ENCODE assay signal across 29 cellular contexts in genomic region chr14:97813556-97813955, GRCh38.
"Had no signal": no experiment of that assay in that cellular context is flagged by ENCODE, and none has a peak within 500 bp of the region (broad histone marks: within the 10 kb centered on the region; RNA-seq: fewer than 3 reads in every experiment).

No MANE protein-coding gene starts in this region.

- H3K27ac ChIP-seq: stomach, suprapubic skin, testis, thoracic aorta, thyroid gland, tibial artery, tibial nerve, transverse colon, upper lobe of left lung, upper lobe of right lung, uterus, vagina had no signal

- H3K36me3 Mint-ChIP-seq: stimulated activated effector memory CD8-positive, alpha-beta T cell treated with anti-CD3 and anti-CD28 coated beads, Interleukin-12 subunit alpha, Interleukin-12 subunit beta, amount 100 ng/mL, for 72 hours; stimulated activated memory B cell treated with anti-CD40 and anti-IgM and Interleukin-4, amounts not matched to agents 10 μg/mL and 1 μg/mL and 100 μg/mL, for 72 hours; stimulated activated naive B cell treated with anti-CD40 and anti-IgM and Interleukin-4, amounts not matched to agents 10 μg/mL and 1 μg/mL and 100 μg/mL, for 72 hours; type B pancreatic cell had no signal

- H3K4me1 ChIP-seq: stomach, suprapubic skin, testis, thyroid gland, tibial artery, tibial nerve, transverse colon, upper lobe of left lung, upper lobe of right lung, uterus, vagina had no signal

- H3K27ac Mint-ChIP-seq: stimulated activated effector memory CD8-positive, alpha-beta T cell treated with anti-CD3 and anti-CD28 coated beads, Interleukin-12 subunit alpha, Interleukin-12 subunit beta, amount 100 ng/mL, for 72 hours; stimulated activated memory B cell treated with anti-CD40 and anti-IgM and Interleukin-4, amounts not matched to agents 10 μg/mL and 1 μg/mL and 100 μg/mL, for 72 hours; stimulated activated naive B cell treated with anti-CD40 and anti-IgM and Interleukin-4, amounts not matched to agents 10 μg/mL and 1 μg/mL and 100 μg/mL, for 72 hours; stimulated activated naive CD8-positive, alpha-beta T cell treated with anti-CD3 and anti-CD28 coated beads, Interleukin-15, amount 100 ng/mL, for 72 hours; stimulated activated naive CD8-positive, alpha-beta T cell treated with anti-CD3 and anti-CD28 coated beads, Interleukin-15, Interleukin-2, amounts not matched to agents 100 ng/mL and 50 ng/mL, for 24 hours; type B pancreatic cell had no signal

- H3K9me3 ChIP-seq: suprapubic skin, testis, thoracic aorta, thyroid gland, tibial artery, transverse colon, upper lobe of right lung, uterus, vagina had no signal

- H3K36me3 ChIP-seq: stomach, suprapubic skin, thoracic aorta, thyroid gland, tibial artery, tibial nerve, transverse colon, upper lobe of left lung, upper lobe of right lung, uterus, vagina had no signal

- ATAC-seq: stimulated activated effector memory CD8-positive, alpha-beta T cell treated with anti-CD3 and anti-CD28 coated beads, Interleukin-12 subunit alpha, Interleukin-12 subunit beta, amount 100 ng/mL, for 72 hours; stimulated activated memory B cell treated with anti-CD40 and anti-IgM and Interleukin-4, amounts not matched to agents 10 μg/mL and 1 μg/mL and 100 μg/mL, for 72 hours; stimulated activated naive B cell treated with anti-CD40 and anti-IgM and Interleukin-4, amounts not matched to agents 10 μg/mL and 1 μg/mL and 100 μg/mL, for 72 hours; stimulated activated naive CD8-positive, alpha-beta T cell treated with anti-CD3 and anti-CD28 coated beads, Interleukin-15, amount 100 ng/mL, for 72 hours; stimulated activated naive CD8-positive, alpha-beta T cell treated with anti-CD3 and anti-CD28 coated beads, Interleukin-15, Interleukin-2, amounts not matched to agents 100 U/mL and 50 U/mL, for 24 hours; upper lobe of right lung had no signal

- H3K4me3 Mint-ChIP-seq: stimulated activated effector memory CD8-positive, alpha-beta T cell treated with anti-CD3 and anti-CD28 coated beads, Interleukin-12 subunit alpha, Interleukin-12 subunit beta, amount 100 ng/mL, for 72 hours; stimulated activated memory B cell treated with anti-CD40 and anti-IgM and Interleukin-4, amounts not matched to agents 10 μg/mL and 1 μg/mL and 100 μg/mL, for 72 hours; stimulated activated naive B cell treated with anti-CD40 and anti-IgM and Interleukin-4, amounts not matched to agents 10 μg/mL and 1 μg/mL and 100 μg/mL, for 72 hours; stimulated activated naive CD8-positive, alpha-beta T cell treated with anti-CD3 and anti-CD28 coated beads, Interleukin-15, amount 100 ng/mL, for 72 hours; stimulated activated naive CD8-positive, alpha-beta T cell treated with anti-CD3 and anti-CD28 coated beads, Interleukin-15, Interleukin-2, amounts not matched to agents 100 ng/mL and 50 ng/mL, for 24 hours; type B pancreatic cell had no signal

- DNase-seq: stimulated activated CD4-positive, alpha-beta T cell treated with anti-CD3 and anti-CD28 coated beads, Interleukin-2, amount 100 ng/mL, for 48 hours; stimulated activated CD4-positive, alpha-beta T cell treated with anti-CD3 and anti-CD28 coated beads, Interleukin-4, amount 100 ng/mL, for 1 hour; stimulated activated CD4-positive, alpha-beta T cell treated with anti-CD3 and anti-CD28 coated beads, Interleukin-4, amount 100 ng/mL, for 24 hours; stimulated activated CD4-positive, alpha-beta T cell treated with anti-CD3 and anti-CD28 coated beads, Interleukin-4, amount 100 ng/mL, for 4 hours; stimulated activated CD8-positive, alpha-beta memory T cell treated with anti-CD3 and anti-CD28 coated beads, Interleukin-4, amount 100 ng/mL, for 48 hours; stimulated activated naive B cell treated with anti-CD40 and anti-IgM and Interleukin-4, amounts not matched to agents 10 μg/mL and 1 μg/mL and 100 μg/mL, for 72 hours; stimulated activated naive CD4-positive, alpha-beta T cell; stimulated activated naive CD4-positive, alpha-beta T cell treated with Interleukin-2 at 50 U/mL for 16 hours; stimulated activated naive CD8-positive, alpha-beta T cell treated with anti-CD3 and anti-CD28 coated beads, Interleukin-15, amount 100 ng/mL, for 72 hours; stimulated activated naive CD8-positive, alpha-beta T cell treated with anti-CD3 and anti-CD28 coated beads, Interleukin-15, Interleukin-2, amounts not matched to agents 100 U/mL and 50 U/mL, for 24 hours; stomach; substantia nigra; testis; thyroid gland; tibial artery; transverse colon; trophoblast cell; upper lobe of left lung; upper lobe of right lung; uterus had no signal

- H3K4me3 ChIP-seq: stomach, suprapubic skin, testis, thoracic aorta, thyroid gland, tibial artery, tibial nerve, transverse colon, upper lobe of left lung, upper lobe of right lung, uterus, vagina had no signal

- H3K9me3 Mint-ChIP-seq: stimulated activated effector memory CD8-positive, alpha-beta T cell treated with anti-CD3 and anti-CD28 coated beads, Interleukin-12 subunit alpha, Interleukin-12 subunit beta, amount 100 ng/mL, for 72 hours; stimulated activated naive CD8-positive, alpha-beta T cell treated with anti-CD3 and anti-CD28 coated beads, Interleukin-15, amount 100 ng/mL, for 72 hours; stimulated activated naive CD8-positive, alpha-beta T cell treated with anti-CD3 and anti-CD28 coated beads, Interleukin-15, Interleukin-2, amounts not matched to agents 100 ng/mL and 50 ng/mL, for 24 hours; type B pancreatic cell had no signal

- H3K4me1 Mint-ChIP-seq: stimulated activated effector memory CD8-positive, alpha-beta T cell treated with anti-CD3 and anti-CD28 coated beads, Interleukin-12 subunit alpha, Interleukin-12 subunit beta, amount 100 ng/mL, for 72 hours; stimulated activated memory B cell treated with anti-CD40 and anti-IgM and Interleukin-4, amounts not matched to agents 10 μg/mL and 1 μg/mL and 100 μg/mL, for 72 hours; stimulated activated naive B cell treated with anti-CD40 and anti-IgM and Interleukin-4, amounts not matched to agents 10 μg/mL and 1 μg/mL and 100 μg/mL, for 72 hours; stimulated activated naive CD8-positive, alpha-beta T cell treated with anti-CD3 and anti-CD28 coated beads, Interleukin-15, amount 100 ng/mL, for 72 hours had no signal

- H3K27me3 Mint-ChIP-seq: stimulated activated memory B cell treated with anti-CD40 and anti-IgM and Interleukin-4, amounts not matched to agents 10 μg/mL and 1 μg/mL and 100 μg/mL, for 72 hours; stimulated activated naive B cell treated with anti-CD40 and anti-IgM and Interleukin-4, amounts not matched to agents 10 μg/mL and 1 μg/mL and 100 μg/mL, for 72 hours; stimulated activated naive CD8-positive, alpha-beta T cell treated with anti-CD3 and anti-CD28 coated beads, Interleukin-15, amount 100 ng/mL, for 72 hours; stimulated activated naive CD8-positive, alpha-beta T cell treated with anti-CD3 and anti-CD28 coated beads, Interleukin-15, Interleukin-2, amounts not matched to agents 100 ng/mL and 50 ng/mL, for 24 hours; type B pancreatic cell had no signal

- FAIRE-seq: urothelium cell line had no signal
